In the genomic region with DNA sequence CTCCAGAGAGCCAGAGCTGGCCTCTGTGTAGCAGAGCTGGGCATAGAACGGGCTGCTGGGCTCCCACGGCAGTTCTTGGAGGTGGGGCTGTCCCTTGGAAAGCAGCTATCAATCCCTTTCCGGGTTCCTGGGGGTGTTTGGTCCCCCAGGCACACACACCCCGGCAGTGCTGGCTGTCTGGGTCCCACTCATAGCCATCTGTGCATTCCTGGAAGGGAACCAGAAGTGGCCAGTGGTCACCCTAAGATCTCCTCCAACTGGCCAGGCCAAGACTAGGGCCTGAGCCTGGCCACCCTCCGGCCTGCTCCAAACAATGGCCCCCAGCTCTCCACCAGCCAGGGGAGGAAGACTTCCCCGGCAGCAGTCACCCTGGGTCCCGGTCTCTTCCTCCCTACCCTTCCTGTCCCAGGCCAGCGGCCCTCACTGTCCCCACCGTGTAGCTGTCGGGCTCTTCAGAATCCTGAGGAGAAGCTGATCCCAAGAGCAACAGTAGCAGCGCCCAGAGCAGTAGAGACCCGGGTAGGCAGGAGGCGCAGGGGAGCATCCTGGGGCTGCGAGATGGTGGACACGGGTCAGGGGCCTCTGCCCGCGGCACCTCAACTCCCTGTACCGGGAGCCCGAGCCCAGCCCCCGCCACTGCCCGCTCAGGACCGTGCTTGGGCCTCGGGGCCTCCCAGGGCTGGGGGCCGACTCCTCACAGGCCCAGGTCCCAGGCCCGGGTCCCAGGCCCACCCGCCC, we compare ENCODE assay signal across 9 cellular contexts. TPM values are rescaled to one million over a fixed set of nuclear protein-coding genes. Genes with fewer than 3 reads are reported as not detected.
A peak's percentile ranks its signal among the peaks of the same experiment; 100 is the strongest.
DNase-seq lines count a peak whose midpoint lies in the region; ATAC-seq and TF ChIP-seq lines count a peak whose summit lies in the region.
"Had no signal": no experiment of that assay in that cellular context is flagged by ENCODE, and none has a peak within 500 bp of the region (broad histone marks: within the 10 kb centered on the region; RNA-seq: fewer than 3 reads in every experiment).

No MANE protein-coding gene starts in this region.

- H3K4me1 ChIP-seq in right atrium auricular region = peaks cover 0 to 35% of the 10 kb centered on the region in 2 donors

- CTCF ChIA-PET in activated CD8-positive, alpha-beta T cell treated with anti-CD3 and anti-CD28 coated beads for 36 hours (lab: Charles Lee) = interaction anchor here (0.9 to 7.1 kb wide), 5 partner anchors 9 to 117 kb away, joined by 3 to 153 read pairs (median 6); a partner anchor contains a TSS

- H3K4me1 Mint-ChIP-seq in activated CD8-positive, alpha-beta T cell treated with anti-CD3 and anti-CD28 coated beads for 36 hours (ENCODE audit: low read depth) = peaks cover 39% of the 10 kb centered on the region

- H3K27me3 Mint-ChIP-seq in activated CD8-positive, alpha-beta T cell treated with anti-CD3 and anti-CD28 coated beads for 36 hours = no peaks in the 10 kb centered on the region

- DNase-seq in EL (peak; percentile 62), right atrium auricular region (ENCODE audit: low spot score) (no peak), retina (peak; percentile 63)
- no peak for DNase-seq in activated CD8-positive, alpha-beta T cell treated with anti-CD3 and anti-CD28 coated beads for 36 hours
- no peak for DNase-seq in activated CD4-positive, alpha-beta T cell treated with anti-CD3 and anti-CD28 coated beads for 1 hour

- intact Hi-C loops in activated CD8-positive, alpha-beta T cell treated with anti-CD3 and anti-CD28 coated beads for 36 hours (cut with micrococcal nuclease) = no loop called here

- peaks cover 5% of the 10 kb centered on the region for H3K36me3 Mint-ChIP-seq in activated CD8-positive, alpha-beta T cell treated with anti-CD3 and anti-CD28 coated beads for 36 hours (ENCODE audit: low read depth)

- peak overlapping the region; percentile 39 for H3K4me3 Mint-ChIP-seq in activated CD8-positive, alpha-beta T cell treated with anti-CD3 and anti-CD28 coated beads for 36 hours

- TF ChIP-seq CTCF in activated CD8-positive, alpha-beta T cell treated with anti-CD3 and anti-CD28 coated beads for 36 hours (IDR thresholded peaks at IDR 0.05) = no peak
- no peak for TF ChIP-seq CTCF in right atrium auricular region (IDR thresholded peaks at IDR 0.05)

- no peak overlapping the region for H3K27ac Mint-ChIP-seq in activated CD8-positive, alpha-beta T cell treated with anti-CD3 and anti-CD28 coated beads for 36 hours

- no peaks in the 10 kb centered on the region for H3K27me3 ChIP-seq in right atrium auricular region

- peak overlapping the region; percentile 89 to 97 for H3K27ac ChIP-seq in right atrium auricular region

- no peaks in the 10 kb centered on the region for H3K9me3 ChIP-seq in right atrium auricular region

- H3K9me3 Mint-ChIP-seq in activated CD8-positive, alpha-beta T cell treated with anti-CD3 and anti-CD28 coated beads for 36 hours = no peaks in the 10 kb centered on the region

- H3K4me3 ChIP-seq in right atrium auricular region = peak overlapping the region; percentile 60 to 61

- no peak for ATAC-seq in activated CD8-positive, alpha-beta T cell treated with anti-CD3 and anti-CD28 coated beads for 36 hours
- ATAC-seq in GM18519 (IDR thresholded peaks at IDR 0.05; ENCODE audit: low FRiP score, unreplicated experiment) (no peak), HG02798 (IDR thresholded peaks at IDR 0.05; ENCODE audit: poor library complexity, unreplicated experiment) (no peak), HG03469 (IDR thresholded peaks at IDR 0.05; ENCODE audit: unreplicated experiment) (no peak)

- POLR2A ChIA-PET in activated CD8-positive, alpha-beta T cell treated with anti-CD3 and anti-CD28 coated beads for 36 hours (lab: Charles Lee) = interaction anchor here (0.6 to 29.8 kb wide), 8 partner anchors 15 to 284 kb away, joined by 3 to 560 read pairs (median 3); a partner anchor contains a TSS

- peaks cover 22% of the 10 kb centered on the region for H3K36me3 ChIP-seq in right atrium auricular region

RNA-seq across cellular contexts. Expression of a gene that starts 0.6 kb away (rescaled TPM):
- total RNA-seq in activated CD8-positive, alpha-beta T cell treated with anti-CD3 and anti-CD28 coated beads for 36 hours = 10 to 100 TPM; 17.1 to 18.0 TPM
- total RNA-seq in right atrium auricular region = 100 to 1,000 TPM; 117 to 156 TPM

RNA-seq across cellular contexts. Expression of a gene that starts 7.7 kb away (rescaled TPM):
- 100 to 1,000 TPM; 124 to 126 TPM for total RNA-seq in activated CD8-positive, alpha-beta T cell treated with anti-CD3 and anti-CD28 coated beads for 36 hours
- 1 to 10 TPM in 1 of 2 donors, under 1 TPM in 1; 0.39 to 1.1 TPM for total RNA-seq in right atrium auricular region
- total RNA-seq: pulmonary artery endothelial cell had no signal

RNA-seq across cellular contexts. Expression of a gene that starts 11.7 kb away (rescaled TPM):
- 10 to 100 TPM; 54.7 to 60.2 TPM for total RNA-seq in activated CD8-positive, alpha-beta T cell treated with anti-CD3 and anti-CD28 coated beads for 36 hours
- 10 to 100 TPM; 23.4 to 26.3 TPM for total RNA-seq in right atrium auricular region

RNA-seq across cellular contexts. Expression of a gene that starts 14.0 kb away (rescaled TPM):
- 1,000 to 10,000 TPM; 1,059 to 1,062 TPM for total RNA-seq in activated CD8-positive, alpha-beta T cell treated with anti-CD3 and anti-CD28 coated beads for 36 hours
- total RNA-seq in right atrium auricular region = 100 to 1,000 TPM; 365 to 493 TPM

RNA-seq across cellular contexts. Expression of a gene that starts 16.3 kb away (rescaled TPM):
- total RNA-seq in activated CD8-positive, alpha-beta T cell treated with anti-CD3 and anti-CD28 coated beads for 36 hours = 10 to 100 TPM; 78.8 to 79.9 TPM
- 10 to 100 TPM; 50.9 to 82.8 TPM for total RNA-seq in right atrium auricular region

Comparison
In these comparisons a context has a peak if more than half of its experiments do, and no peak if none do; other contexts are left out.
1. DNase-seq: peak in EL (single experiment) and retina (single experiment); none in activated CD8-positive, alpha-beta T cell treated with anti-CD3 and anti-CD28 coated beads for 36 hours (single experiment), right atrium auricular region (single experiment) and activated CD4-positive, alpha-beta T cell treated with anti-CD3 and anti-CD28 coated beads for 1 hour (single experiment).
2. RNA of a gene that starts 0.6 kb away (total RNA-seq): 117 to 156 TPM in right atrium auricular region; 17.1 to 18.0 TPM in activated CD8-positive, alpha-beta T cell treated with anti-CD3 and anti-CD28 coated beads for 36 hours; every median in the first group is over 4 times any median in the second.
3. RNA of a gene that starts 7.7 kb away (total RNA-seq): 124 to 126 TPM in activated CD8-positive, alpha-beta T cell treated with anti-CD3 and anti-CD28 coated beads for 36 hours; 0.39 to 1.1 TPM in right atrium auricular region; every median in the first group is over 10 times any median in the second.